ENCODE assay signal across 18 cellular contexts in the genomic region with DNA sequence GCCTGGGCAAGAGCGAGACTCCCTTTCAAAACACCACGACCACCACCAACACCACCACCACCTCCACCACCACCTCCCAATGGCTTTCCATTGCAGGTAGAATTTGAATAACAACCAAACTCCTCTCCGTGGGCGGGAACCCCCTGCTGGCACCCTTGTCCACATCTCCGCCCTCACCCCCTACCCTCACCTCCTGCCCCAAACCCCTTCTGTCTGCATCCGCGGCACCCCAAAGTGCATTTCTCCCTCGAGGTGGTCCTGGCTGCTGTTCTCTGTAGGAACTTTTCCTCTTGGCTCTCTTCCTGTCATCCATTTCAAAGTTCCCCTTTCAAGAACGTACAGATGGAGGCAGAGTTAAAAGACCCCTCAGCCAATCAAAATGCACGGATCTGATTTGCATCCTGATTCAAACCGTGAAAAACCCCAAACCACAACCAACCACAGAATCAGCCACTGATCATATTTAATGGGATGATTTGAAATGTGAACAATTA. TPM values are rescaled to one million over a fixed set of nuclear protein-coding genes. Genes with fewer than 3 reads are reported as not detected.
DNase-seq lines count a peak whose midpoint lies in the region; FAIRE-seq and TF ChIP-seq lines count a peak whose summit lies in the region.
"Had no signal": no experiment of that assay in that cellular context is flagged by ENCODE, and none has a peak within 500 bp of the region (broad histone marks: within the 10 kb centered on the region; RNA-seq: fewer than 3 reads in every experiment).

No MANE protein-coding gene starts in this region.

- H3K36me3 ChIP-seq in neutrophil, result no peaks in the 10 kb centered on the region
- H3K36me3 ChIP-seq: adrenal gland, breast epithelium, thoracic aorta had no signal

- in situ Hi-C loops in GM13976 (cut with MboI; ENCODE audit: low sequenced_read_pairs, unreplicated experiment), result loop anchor here (10.0 kb wide), 1 partner anchor 231 kb away; no protein-coding TSS in a partner anchor

- no peak overlapping the region for H3K27ac ChIP-seq in neutrophil
- H3K27ac ChIP-seq: adrenal gland, breast epithelium, foreskin keratinocyte, thoracic aorta had no signal

- no peak for TF ChIP-seq POLR2A in NB4 (IDR thresholded peaks at IDR 0.05; ENCODE audit: extremely low read depth, insufficient read length)

- peak overlapping the region; percentile 6 for H3K27ac Mint-ChIP-seq in glutamatergic neuron (ENCODE audit: unreplicated experiment)
- H3K27ac Mint-ChIP-seq: dendritic cell treated with granulocyte-macrophage colony-stimulating factor and Interleukin-4, amounts not matched to agents 40 ng/mL and 50 ng/mL, for 4 days had no signal

- no peak overlapping the region for H3K4me3 ChIP-seq in NB4 (ENCODE audit: low read depth, low read length)
- no peak overlapping the region for H3K4me3 ChIP-seq in neutrophil (ENCODE audit: low read depth in 1 of 2, low read length in 1 of 2)
- H3K4me3 ChIP-seq: adrenal gland, breast epithelium, thoracic aorta had no signal

- no peaks in the 10 kb centered on the region for H3K9me3 ChIP-seq in neutrophil
- H3K9me3 ChIP-seq: adrenal gland, breast epithelium, thoracic aorta had no signal

- H3K4me1 ChIP-seq in neutrophil (ENCODE audit: control insufficient read depth in 1 of 2, insufficient read depth in 1 of 2, low read depth in 1 of 2, low read length in 1 of 2), result peaks cover 9 to 16% of the 10 kb centered on the region in 2 experiments
- H3K4me1 ChIP-seq: breast epithelium, foreskin keratinocyte had no signal

- FAIRE-seq in HTR-8/SVneo (lab: Jason Lieb, UNC), result no peak

- DNase-seq in GM13976 (ENCODE audit: low spot score) (peak; percentile 55), NB4 (ENCODE audit: low read depth) (peak; percentile 45), glutamatergic neuron (no peak), GM03348 (ENCODE audit: low spot score) (no peak), HTR-8/SVneo (ENCODE audit: insufficient read length, low spot score) (no peak), NCI-H748 (lab: John Stamatoyannopoulos, UW; ENCODE audit: unreplicated experiment) (no peak)
- DNase-seq: KG1, NCI-H2081 treated with DMSO at 0.1 percent for 48 hours had no signal

- TF ChIP-seq CTCF in GM13976 (IDR thresholded peaks at IDR 0.05; ENCODE audit: borderline replicate concordance, control extremely low read depth, extremely low read depth, insufficient read depth, missing control alignments) (no peak), NB4 (IDR thresholded peaks at IDR 0.05; ENCODE audit: low read depth, low read length) (no peak), glutamatergic neuron (IDR thresholded peaks at IDR 0.05; ENCODE audit: partially characterized antibody, unreplicated experiment) (no peak), neutrophil (IDR thresholded peaks at IDR 0.05) (peak; percentile 3)

- H3K4me3 Mint-ChIP-seq in glutamatergic neuron (ENCODE audit: unreplicated experiment), result no peak overlapping the region
- H3K4me3 Mint-ChIP-seq: CD8-positive, alpha-beta memory T cell; dendritic cell treated with granulocyte-macrophage colony-stimulating factor and Interleukin-4, amounts not matched to agents 40 ng/mL and 50 ng/mL, for 4 days had no signal

- H3K9me3 Mint-ChIP-seq in glutamatergic neuron (ENCODE audit: unreplicated experiment), result peaks cover 4% of the 10 kb centered on the region
- H3K9me3 Mint-ChIP-seq: CD8-positive, alpha-beta memory T cell had no signal

- H3K4me1 Mint-ChIP-seq in glutamatergic neuron (ENCODE audit: low read depth, unreplicated experiment), result no peaks in the 10 kb centered on the region

- peaks cover 12% of the 10 kb centered on the region for H3K27me3 ChIP-seq in neutrophil
- H3K27me3 ChIP-seq: adrenal gland, breast epithelium had no signal

- H3K36me3 Mint-ChIP-seq in glutamatergic neuron (ENCODE audit: unreplicated experiment), result no peaks in the 10 kb centered on the region
- H3K36me3 Mint-ChIP-seq: CD8-positive, alpha-beta memory T cell had no signal

- H3K27me3 Mint-ChIP-seq in glutamatergic neuron (ENCODE audit: unreplicated experiment), result peaks cover 5% of the 10 kb centered on the region

RNA-seq across cellular contexts. Expression of a gene that starts 3.8 kb away (rescaled TPM):
- 0.74 TPM for total RNA-seq in glutamatergic neuron (ENCODE audit: unreplicated experiment)

RNA-seq across cellular contexts. Expression of a gene that starts 22.3 kb away (rescaled TPM):
- total RNA-seq in glutamatergic neuron (ENCODE audit: unreplicated experiment), result not detected
- total RNA-seq: foreskin keratinocyte, Right ventricle myocardium superior had no signal

RNA-seq across cellular contexts. Expression of a gene that starts 45.7 kb away (rescaled TPM):
- 3.1 TPM for total RNA-seq in glutamatergic neuron (ENCODE audit: unreplicated experiment)
- total RNA-seq: adrenal gland; breast epithelium; CD8-positive, alpha-beta memory T cell; left lobe of liver; omental fat pad; Right ventricle myocardium superior; thoracic aorta had no signal

Comparison
In these comparisons a context has a peak if more than half of its experiments do, and no peak if none do; other contexts are left out.
1. DNase-seq: peak in GM13976 (single experiment) and NB4 (single experiment); none in glutamatergic neuron (single experiment), GM03348 (single experiment), HTR-8/SVneo (single experiment) and NCI-H748 (single experiment).